In genomic region chr19:38389957-38390924, GRCh38 we compare ENCODE assay signal across 1 cellular context.
TF ChIP-seq lines count a peak whose summit lies in the region.

No MANE protein-coding gene starts in this region.

TF ChIP-seq in HEK293, 187 proteins besides CTCF, POLR2A, EP300 and RAD21 (continued from another document):
- TF ChIP-seq ZBTB10 (tag by site-specific recombination; IDR thresholded peaks at IDR 0.05) (peak; percentile 26; the same call in 1 of the 2 replicates), ZNF366 (tag by site-specific recombination; conservative IDR thresholded peaks at IDR 0.05) (peak; percentile 76), EGR2 (tag by site-specific recombination; IDR thresholded peaks at IDR 0.05; ENCODE audit: low read depth) (peak; percentile 23; the same call in 1 of the 2 replicates), ZNF274 (IDR thresholded peaks at IDR 0.05; ENCODE audit: low read length) (no peak), ZNF274 (tag by site-specific recombination; IDR thresholded peaks at IDR 0.05; ENCODE audit: borderline replicate concordance) (peak; percentile 54; the same call in 1 of the 2 replicates), ZBTB48 (tag by site-specific recombination; IDR thresholded peaks at IDR 0.05) (peak; percentile 37; the same call in 1 of the 2 replicates), GLIS2 (tag by site-specific recombination; IDR thresholded peaks at IDR 0.05) (peak; percentile 36; the same call in 1 of the 2 replicates), ZBTB7A (tag by site-specific recombination; IDR thresholded peaks at IDR 0.05; ENCODE audit: low read depth) (peak; percentile 49; the same call in 1 of the 2 replicates), ZNF157 (tag by site-specific recombination; IDR thresholded peaks at IDR 0.05) (peak; percentile 30; the same call in 1 of the 2 replicates), ZNF148 (tag by site-specific recombination; IDR thresholded peaks at IDR 0.05; ENCODE audit: borderline replicate concordance) (0 out of 2 replicates have a peak, but pooled peaks have one; percentile 22), ZNF626 (tag by site-specific recombination; IDR thresholded peaks at IDR 0.05) (no peak), ZNF223 (tag by site-specific recombination; IDR thresholded peaks at IDR 0.05) (0 out of 2 replicates have a peak, but pooled peaks have one; percentile 6), ZNF280D (tag by site-specific recombination; IDR thresholded peaks at IDR 0.05) (no peak)
